Comparison of ENCODE assay signal across 2 cellular contexts in genomic region chr1:37676281-37677243, GRCh38.
TF ChIP-seq lines count a peak whose summit lies in the region.

No MANE protein-coding gene starts in this region.

TF ChIP-seq in HEK293, 187 proteins besides CTCF, POLR2A, EP300 and RAD21 (continued from another document and continues in another):
- TF ChIP-seq ZBTB44 (tag by site-specific recombination; IDR thresholded peaks at IDR 0.05) (peak; percentile 57; the same call in 1 of the 2 replicates), BCL11B (tag by site-specific recombination; IDR thresholded peaks at IDR 0.05; ENCODE audit: low read depth) (peak; percentile 81; the same call in 1 of the 2 replicates), ZNF514 (tag by site-specific recombination; IDR thresholded peaks at IDR 0.05) (no peak), ZFP3 (tag by site-specific recombination; IDR thresholded peaks at IDR 0.05; ENCODE audit: low read depth) (no peak), ZIC2 (tag by site-specific recombination; IDR thresholded peaks at IDR 0.05) (peak; percentile 74), ZNF626 (tag by site-specific recombination; IDR thresholded peaks at IDR 0.05) (no peak), HOXA7 (CRISPR knock-in tag; IDR thresholded peaks at IDR 0.05; ENCODE audit: borderline replicate concordance) (no peak), ZNF629 (tag by site-specific recombination; IDR thresholded peaks at IDR 0.05) (no peak), TSHZ1 (tag by site-specific recombination; IDR thresholded peaks at IDR 0.05; ENCODE audit: borderline replicate concordance) (no peak), ZNF26 (tag by site-specific recombination; IDR thresholded peaks at IDR 0.05) (no peak), ZBTB10 (tag by site-specific recombination; IDR thresholded peaks at IDR 0.05) (no peak), SCRT1 (tag by site-specific recombination; IDR thresholded peaks at IDR 0.05; ENCODE audit: borderline replicate concordance) (no peak), ZNF585B (tag by site-specific recombination; IDR thresholded peaks at IDR 0.05) (no peak), ZBTB7A (tag by site-specific recombination; IDR thresholded peaks at IDR 0.05; ENCODE audit: low read depth) (no peak), ZSCAN23 (tag by site-specific recombination; IDR thresholded peaks at IDR 0.05) (no peak), ZNF571 (tag by site-specific recombination; IDR thresholded peaks at IDR 0.05) (no peak), REPIN1 (tag by site-specific recombination; IDR thresholded peaks at IDR 0.05; ENCODE audit: low read depth) (no peak), ZXDB (tag by site-specific recombination; IDR thresholded peaks at IDR 0.05) (no peak), ZNF548 (tag by site-specific recombination; IDR thresholded peaks at IDR 0.05) (no peak)

TF ChIP-seq in SK-N-SH treated with all-trans-retinoic acid at 6 μM for 48 hours, 23 proteins besides CTCF, POLR2A, EP300 and RAD21 (continued from another document):
- TF ChIP-seq TSHZ2 (CRISPR knock-in tag; IDR thresholded peaks at IDR 0.05), result no peak
- TF ChIP-seq POU6F1 (CRISPR knock-in tag; IDR thresholded peaks at IDR 0.05; ENCODE audit: borderline replicate concordance, low read depth), result no peak
- no peak for TF ChIP-seq TOX (CRISPR knock-in tag; IDR thresholded peaks at IDR 0.05; ENCODE audit: borderline replicate concordance)
- TF ChIP-seq PPARA (CRISPR knock-in tag; IDR thresholded peaks at IDR 0.05; ENCODE audit: borderline replicate concordance), result no peak
- TF ChIP-seq ARNTL (CRISPR knock-in tag; IDR thresholded peaks at IDR 0.05; ENCODE audit: borderline replicate concordance, low read depth), result no peak
- TF ChIP-seq ZFP3 (CRISPR knock-in tag; IDR thresholded peaks at IDR 0.05), result no peak
- no peak for TF ChIP-seq CSRNP3 (CRISPR knock-in tag; IDR thresholded peaks at IDR 0.05)
- no peak for TF ChIP-seq CREB5 (CRISPR knock-in tag; IDR thresholded peaks at IDR 0.05; ENCODE audit: low read depth)
